In genomic region chr19:21134934-21135366, GRCh38 we compare ENCODE assay signal across 1 cellular context.
A peak's percentile ranks its signal among the peaks of the same experiment; 100 is the strongest.
TF ChIP-seq lines count a peak whose summit lies in the region.

No MANE protein-coding gene starts in this region.

TF ChIP-seq in HepG2, 621 proteins besides CTCF, POLR2A, EP300 and RAD21:
- TF ChIP-seq BRD4 (CRISPR knock-in tag; IDR thresholded peaks at IDR 0.05): no peak
- TF ChIP-seq MTF1 (CRISPR knock-in tag; IDR thresholded peaks at IDR 0.05): no peak
- no peak for TF ChIP-seq ZNF24 (IDR thresholded peaks at IDR 0.05)
- TF ChIP-seq, protein P1, sequence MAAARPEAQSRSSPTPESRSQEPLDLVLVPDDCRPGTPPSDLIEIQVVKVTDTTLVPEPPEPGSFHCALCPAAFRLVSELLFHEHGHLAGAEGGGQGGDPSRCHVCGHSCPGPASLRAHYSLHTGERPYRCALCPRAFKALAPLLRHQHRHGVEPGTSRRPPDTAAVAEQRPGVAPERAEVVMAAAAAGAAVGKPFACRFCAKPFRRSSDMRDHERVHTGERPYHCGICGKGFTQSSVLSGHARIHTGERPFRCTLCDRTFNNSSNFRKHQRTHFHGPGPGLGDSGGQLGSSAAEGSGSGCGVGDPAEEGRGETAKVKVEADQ (CRISPR knock-in tag; IDR thresholded peaks at IDR 0.05; ENCODE audit: borderline replicate concordance): no peak
- TF ChIP-seq DMAP1 (CRISPR knock-in tag; IDR thresholded peaks at IDR 0.05): no peak
- TF ChIP-seq, protein P2, sequence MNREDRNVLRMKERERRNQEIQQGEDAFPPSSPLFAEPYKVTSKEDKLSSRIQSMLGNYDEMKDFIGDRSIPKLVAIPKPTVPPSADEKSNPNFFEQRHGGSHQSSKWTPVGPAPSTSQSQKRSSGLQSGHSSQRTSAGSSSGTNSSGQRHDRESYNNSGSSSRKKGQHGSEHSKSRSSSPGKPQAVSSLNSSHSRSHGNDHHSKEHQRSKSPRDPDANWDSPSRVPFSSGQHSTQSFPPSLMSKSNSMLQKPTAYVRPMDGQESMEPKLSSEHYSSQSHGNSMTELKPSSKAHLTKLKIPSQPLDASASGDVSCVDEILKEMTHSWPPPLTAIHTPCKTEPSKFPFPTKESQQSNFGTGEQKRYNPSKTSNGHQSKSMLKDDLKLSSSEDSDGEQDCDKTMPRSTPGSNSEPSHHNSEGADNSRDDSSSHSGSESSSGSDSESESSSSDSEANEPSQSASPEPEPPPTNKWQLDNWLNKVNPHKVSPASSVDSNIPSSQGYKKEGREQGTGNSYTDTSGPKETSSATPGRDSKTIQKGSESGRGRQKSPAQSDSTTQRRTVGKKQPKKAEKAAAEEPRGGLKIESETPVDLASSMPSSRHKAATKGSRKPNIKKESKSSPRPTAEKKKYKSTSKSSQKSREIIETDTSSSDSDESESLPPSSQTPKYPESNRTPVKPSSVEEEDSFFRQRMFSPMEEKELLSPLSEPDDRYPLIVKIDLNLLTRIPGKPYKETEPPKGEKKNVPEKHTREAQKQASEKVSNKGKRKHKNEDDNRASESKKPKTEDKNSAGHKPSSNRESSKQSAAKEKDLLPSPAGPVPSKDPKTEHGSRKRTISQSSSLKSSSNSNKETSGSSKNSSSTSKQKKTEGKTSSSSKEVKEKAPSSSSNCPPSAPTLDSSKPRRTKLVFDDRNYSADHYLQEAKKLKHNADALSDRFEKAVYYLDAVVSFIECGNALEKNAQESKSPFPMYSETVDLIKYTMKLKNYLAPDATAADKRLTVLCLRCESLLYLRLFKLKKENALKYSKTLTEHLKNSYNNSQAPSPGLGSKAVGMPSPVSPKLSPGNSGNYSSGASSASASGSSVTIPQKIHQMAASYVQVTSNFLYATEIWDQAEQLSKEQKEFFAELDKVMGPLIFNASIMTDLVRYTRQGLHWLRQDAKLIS (CRISPR knock-in tag; IDR thresholded peaks at IDR 0.05): no peak
- TF ChIP-seq NFRKB (IDR thresholded peaks at IDR 0.05): no peak
- TF ChIP-seq, protein P3, sequence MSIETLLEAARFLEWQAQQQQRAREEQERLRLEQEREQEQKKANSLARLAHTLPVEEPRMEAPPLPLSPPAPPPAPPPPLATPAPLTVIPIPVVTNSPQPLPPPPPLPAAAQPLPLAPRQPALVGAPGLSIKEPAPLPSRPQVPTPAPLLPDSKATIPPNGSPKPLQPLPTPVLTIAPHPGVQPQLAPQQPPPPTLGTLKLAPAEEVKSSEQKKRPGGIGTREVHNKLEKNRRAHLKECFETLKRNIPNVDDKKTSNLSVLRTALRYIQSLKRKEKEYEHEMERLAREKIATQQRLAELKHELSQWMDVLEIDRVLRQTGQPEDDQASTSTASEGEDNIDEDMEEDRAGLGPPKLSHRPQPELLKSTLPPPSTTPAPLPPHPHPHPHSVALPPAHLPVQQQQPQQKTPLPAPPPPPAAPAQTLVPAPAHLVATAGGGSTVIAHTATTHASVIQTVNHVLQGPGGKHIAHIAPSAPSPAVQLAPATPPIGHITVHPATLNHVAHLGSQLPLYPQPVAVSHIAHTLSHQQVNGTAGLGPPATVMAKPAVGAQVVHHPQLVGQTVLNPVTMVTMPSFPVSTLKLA (IDR thresholded peaks at IDR 0.05): no peak
- peak; percentile 46; the same call in 1 of the 2 replicates for TF ChIP-seq SOX5 (CRISPR knock-in tag; IDR thresholded peaks at IDR 0.05; ENCODE audit: borderline replicate concordance)
- no peak for TF ChIP-seq GLI4 (CRISPR knock-in tag; IDR thresholded peaks at IDR 0.05; ENCODE audit: borderline replicate concordance)
- no peak for TF ChIP-seq ZBTB39 (CRISPR knock-in tag; IDR thresholded peaks at IDR 0.05)
- no peak for TF ChIP-seq FOXK1 (CRISPR knock-in tag; IDR thresholded peaks at IDR 0.05; ENCODE audit: borderline replicate concordance, low read depth)
- TF ChIP-seq U2AF2 (IDR thresholded peaks at IDR 0.05; ENCODE audit: low read depth, low read length): no peak
- no peak for TF ChIP-seq SOX6 (IDR thresholded peaks at IDR 0.05)
- peak; percentile 44 for TF ChIP-seq SOX6 (CRISPR knock-in tag; IDR thresholded peaks at IDR 0.05)
- no peak for TF ChIP-seq NAIF1 (CRISPR knock-in tag; IDR thresholded peaks at IDR 0.05; ENCODE audit: borderline replicate concordance)
- TF ChIP-seq KDM5B (CRISPR knock-in tag; IDR thresholded peaks at IDR 0.05; ENCODE audit: borderline replicate concordance): no peak
- TF ChIP-seq HOXA3 (CRISPR knock-in tag; IDR thresholded peaks at IDR 0.05): no peak
- no peak; the same call in 1 of the 2 replicates for TF ChIP-seq SOX13 (IDR thresholded peaks at IDR 0.05)
- TF ChIP-seq SOX13 (CRISPR knock-in tag; conservative IDR thresholded peaks at IDR 0.05 in 1 of 2, IDR thresholded peaks at IDR 0.05 in 1 of 2): peak in 1 of 2 experiments; percentile 94; a peak in 2 of 4 replicates
